2 cellular contexts compared by ENCODE assay signal in genomic region chr1:119141660-119142059, GRCh38.
A peak's percentile ranks its signal among the peaks of the same experiment; 100 is the strongest.
TF ChIP-seq lines count a peak whose summit lies in the region.

No MANE protein-coding gene starts in this region.

TF ChIP-seq in K562, 482 proteins besides CTCF, POLR2A, EP300 and RAD21 (continued from another document):
- TF ChIP-seq MAZ (CRISPR knock-in tag; conservative IDR thresholded peaks at IDR 0.05 in 1 of 2, IDR thresholded peaks at IDR 0.05 in 1 of 2) (0 out of 4 replicates have a peak, but pooled peaks of 1 of the 2 experiments have one; percentile 26), GATAD2B (IDR thresholded peaks at IDR 0.05; ENCODE audit: borderline replicate concordance) (no peak), HBP1 (CRISPR knock-in tag; IDR thresholded peaks at IDR 0.05) (no peak), SRF (CRISPR knock-in tag; IDR thresholded peaks at IDR 0.05) (no peak), MXI1 (IDR thresholded peaks at IDR 0.05; ENCODE audit: low read depth, low read length) (no peak)

TF ChIP-seq in neural cell, 6 proteins besides CTCF, POLR2A, EP300 and RAD21 (continued from another document):
- TF ChIP-seq REST (IDR thresholded peaks at IDR 0.05; ENCODE audit: borderline replicate concordance) (no peak), EZH2 (IDR thresholded peaks at IDR 0.05; ENCODE audit: borderline replicate concordance, insufficient read depth, low read length, poor library complexity, severe bottlenecking) (no peak), TAF1 (IDR thresholded peaks at IDR 0.05; ENCODE audit: low read depth) (no peak), SMC3 (conservative IDR thresholded peaks at IDR 0.05; ENCODE audit: poor library complexity) (no peak)
